In genomic region chr5:1724822-1725602, GRCh38 we compare ENCODE assay signal across 11 cellular contexts.
DNase-seq lines count a peak whose midpoint lies in the region; ATAC-seq and TF ChIP-seq lines count a peak whose summit lies in the region.
"Had no signal": no experiment of that assay in that cellular context is flagged by ENCODE, and none has a peak within 500 bp of the region (broad histone marks: within the 10 kb centered on the region; RNA-seq: fewer than 3 reads in every experiment).

No MANE protein-coding gene starts in this region.

- H3K27ac Mint-ChIP-seq in CD8-positive, alpha-beta memory T cell = peak overlapping the region in 3 of 8 donors; percentile 12 to 47 (median 38)
- H3K27ac Mint-ChIP-seq in T-helper 17 cell = no peak overlapping the region
- H3K27ac Mint-ChIP-seq in endodermal cell = no peak overlapping the region
- H3K27ac Mint-ChIP-seq in natural killer cell = no peak overlapping the region
- no peak overlapping the region for H3K27ac Mint-ChIP-seq in immature natural killer cell

- H3K9ac ChIP-seq in endodermal cell (ENCODE audit: extremely low read depth, low read length, poor library complexity, severe bottlenecking) = no peak overlapping the region

- CTCF ChIA-PET in CD8-positive, alpha-beta memory T cell (lab: Charles Lee) = no interaction called here

- no peaks in the 10 kb centered on the region for H3K4me1 ChIP-seq in CD8-positive, alpha-beta memory T cell (ENCODE audit: insufficient read depth, low read length)
- H3K4me1 ChIP-seq in endodermal cell (ENCODE audit: control insufficient read depth, insufficient read depth, low read length) = no peaks in the 10 kb centered on the region
- H3K4me1 ChIP-seq: gastrocnemius medialis, right lobe of liver had no signal

- peaks cover 6 to 24% of the 10 kb centered on the region in 2 donors for H3K27me3 Mint-ChIP-seq in CD8-positive, alpha-beta memory T cell
- H3K27me3 Mint-ChIP-seq in T-helper 17 cell (peaks cover 17% of the 10 kb centered on the region), endodermal cell (ENCODE audit: insufficient read depth) (peaks cover 21% of the 10 kb centered on the region), natural killer cell (ENCODE audit: low read depth in 2 of 2) (peaks cover 7 to 23% of the 10 kb centered on the region in 2 donors), immature natural killer cell (ENCODE audit: low read depth in 3 of 3) (peaks cover 0 to 9% (median 7%) of the 10 kb centered on the region in 3 donors)

- peak overlapping the region; percentile 10 to 81 (median 72) for H3K4me3 Mint-ChIP-seq in CD8-positive, alpha-beta memory T cell
- H3K4me3 Mint-ChIP-seq in T-helper 17 cell = peak overlapping the region; percentile 41
- H3K4me3 Mint-ChIP-seq in endodermal cell = peak overlapping the region; percentile 58
- H3K4me3 Mint-ChIP-seq in natural killer cell = peak overlapping the region; percentile 63
- H3K4me3 Mint-ChIP-seq in immature natural killer cell = peak overlapping the region in 2 of 5 donors; percentile 29 to 40

- 52 to 55% methylated on average over 25 to 41 of the region's 41 CpGs for WGBS in endodermal cell (ENCODE audit: insufficient coverage in 1 of 2, insufficient read length in 1 of 2), 2 experiments

- DNase-seq in CD8-positive, alpha-beta memory T cell = peak in 1 of 5 donors; percentile 40
- no peak for DNase-seq in T-helper 17 cell
- peak; percentile 89 for DNase-seq in endodermal cell
- no peak for DNase-seq in natural killer cell
- DNase-seq in NK-92 treated with Interleukin-12 subunit alpha and Interleukin-12 subunit beta, amount 100 ng/mL, for 24 hours (lab: John Stamatoyannopoulos, UW) = no peak
- no peak for DNase-seq in NCI-H345 treated with DMSO at 0.1 percent for 48 hours (lab: John Stamatoyannopoulos, UW; ENCODE audit: unreplicated experiment)
- DNase-seq in immature natural killer cell = no peak
- DNase-seq in stimulated activated naive CD4-positive, alpha-beta T cell treated with Interleukin-2 at 50 U/mL for 16 hours (lab: John Stamatoyannopoulos, UW) = no peak
- DNase-seq: gastrocnemius medialis, GDM1 had no signal

- H3K36me3 Mint-ChIP-seq in CD8-positive, alpha-beta memory T cell = peaks cover 0 to 2% (median 0%) of the 10 kb centered on the region in 3 donors
- H3K36me3 Mint-ChIP-seq in T-helper 17 cell (ENCODE audit: low read depth) (peaks cover 4% of the 10 kb centered on the region), endodermal cell (ENCODE audit: low read depth) (no peaks in the 10 kb centered on the region), natural killer cell (no peaks in the 10 kb centered on the region), immature natural killer cell (no peaks in the 10 kb centered on the region)

- ATAC-seq in T-helper 17 cell = no peak
- peak in 1 of 3 donors; percentile 65 for ATAC-seq in natural killer cell
- ATAC-seq: gastrocnemius medialis, right lobe of liver had no signal

- no peak overlapping the region for H3K27ac ChIP-seq in CD8-positive, alpha-beta memory T cell (ENCODE audit: low read depth, low read length)
- H3K27ac ChIP-seq in endodermal cell (ENCODE audit: low read depth, low read length) = no peak overlapping the region
- H3K27ac ChIP-seq: gastrocnemius medialis, right lobe of liver had no signal

- H3K36me3 ChIP-seq in CD8-positive, alpha-beta memory T cell (ENCODE audit: insufficient read depth, low read length) = no peaks in the 10 kb centered on the region
- H3K36me3 ChIP-seq in endodermal cell (ENCODE audit: control insufficient read depth, insufficient read depth, low read length) = no peaks in the 10 kb centered on the region
- H3K36me3 ChIP-seq: gastrocnemius medialis, right lobe of liver had no signal

- H3K9me3 Mint-ChIP-seq in CD8-positive, alpha-beta memory T cell = peaks cover 0 to 3% (median 2%) of the 10 kb centered on the region in 5 donors
- H3K9me3 Mint-ChIP-seq in endodermal cell (peaks cover 5% of the 10 kb centered on the region), natural killer cell (no peaks in the 10 kb centered on the region), immature natural killer cell (peaks cover 0 to 8% (median 0%) of the 10 kb centered on the region in 6 donors)

- H3K27me3 ChIP-seq in CD8-positive, alpha-beta memory T cell (ENCODE audit: insufficient read depth, low read length, poor library complexity, severe bottlenecking) = no peaks in the 10 kb centered on the region
- no peaks in the 10 kb centered on the region for H3K27me3 ChIP-seq in endodermal cell (ENCODE audit: control insufficient read depth, insufficient read depth, low read length, poor library complexity, severe bottlenecking)
- H3K27me3 ChIP-seq: gastrocnemius medialis, right lobe of liver had no signal

- intact Hi-C loops in natural killer cell (cut with micrococcal nuclease) = no loop called here

- POLR2A ChIA-PET in CD8-positive, alpha-beta memory T cell (lab: Charles Lee) = no interaction called here

- no peaks in the 10 kb centered on the region for H3K9me3 ChIP-seq in CD8-positive, alpha-beta memory T cell (ENCODE audit: low read length)
- H3K9me3 ChIP-seq in T-helper 17 cell (ENCODE audit: control insufficient read depth, low read length, poor library complexity, severe bottlenecking) (peaks cover 2% of the 10 kb centered on the region), endodermal cell (ENCODE audit: control insufficient read depth, low read length) (no peaks in the 10 kb centered on the region)
- H3K9me3 ChIP-seq: gastrocnemius medialis, right lobe of liver had no signal

- TF ChIP-seq CTCF in endodermal cell (conservative IDR thresholded peaks at IDR 0.05) = no peak
- TF ChIP-seq CTCF in natural killer cell (IDR thresholded peaks at IDR 0.05) = no peak

- peaks cover 0 to 11% (median 1%) of the 10 kb centered on the region in 3 donors for H3K4me1 Mint-ChIP-seq in CD8-positive, alpha-beta memory T cell
- H3K4me1 Mint-ChIP-seq in T-helper 17 cell = no peaks in the 10 kb centered on the region
- H3K4me1 Mint-ChIP-seq in endodermal cell = peaks cover 7% of the 10 kb centered on the region
- H3K4me1 Mint-ChIP-seq in natural killer cell = peaks cover 0 to 6% of the 10 kb centered on the region in 2 donors
- H3K4me1 Mint-ChIP-seq in immature natural killer cell = peaks cover 0 to 2% of the 10 kb centered on the region in 2 donors

- no peak overlapping the region for H3K4me3 ChIP-seq in CD8-positive, alpha-beta memory T cell (ENCODE audit: low read length)
- no peak overlapping the region for H3K4me3 ChIP-seq in endodermal cell (ENCODE audit: low read length)
- H3K4me3 ChIP-seq: gastrocnemius medialis, right lobe of liver had no signal
